In genomic region chr12:53452159-53453077, GRCh38 we compare ENCODE assay signal across 8 cellular contexts. TPM values are rescaled to one million over a fixed set of nuclear protein-coding genes. Genes with fewer than 3 reads are reported as not detected.
DNase-seq lines count a peak whose midpoint lies in the region; ATAC-seq, FAIRE-seq and TF ChIP-seq lines count a peak whose summit lies in the region.

No MANE protein-coding gene starts in this region.

- TF ChIP-seq POLR2A in GM12892 (IDR thresholded peaks at IDR 0.05; ENCODE audit: low read depth, low read length) (peak; percentile 65), Peyer's patch (IDR thresholded peaks at IDR 0.05) (peak in 1 of 2 donors; percentile 5)

- peak overlapping the region; percentile 88 for H3K4me3 Mint-ChIP-seq in natural killer cell
- peak overlapping the region; percentile 94 for H3K4me3 Mint-ChIP-seq in stimulated activated memory B cell treated with anti-CD40 and anti-IgM and Interleukin-4, amounts not matched to agents 10 μg/mL and 1 μg/mL and 100 μg/mL, for 72 hours

- H3K36me3 Mint-ChIP-seq in natural killer cell: peaks cover 25% of the 10 kb centered on the region
- peaks cover 52% of the 10 kb centered on the region for H3K36me3 Mint-ChIP-seq in stimulated activated memory B cell treated with anti-CD40 and anti-IgM and Interleukin-4, amounts not matched to agents 10 μg/mL and 1 μg/mL and 100 μg/mL, for 72 hours

- no peaks in the 10 kb centered on the region for H3K27me3 Mint-ChIP-seq in natural killer cell (ENCODE audit: low read depth in 2 of 2)
- no peaks in the 10 kb centered on the region for H3K27me3 Mint-ChIP-seq in stimulated activated memory B cell treated with anti-CD40 and anti-IgM and Interleukin-4, amounts not matched to agents 10 μg/mL and 1 μg/mL and 100 μg/mL, for 72 hours

- H3K9me3 ChIP-seq in Peyer's patch: no peaks in the 10 kb centered on the region

- H3K9me3 Mint-ChIP-seq in natural killer cell: no peaks in the 10 kb centered on the region
- H3K9me3 Mint-ChIP-seq in stimulated activated memory B cell treated with anti-CD40 and anti-IgM and Interleukin-4, amounts not matched to agents 10 μg/mL and 1 μg/mL and 100 μg/mL, for 72 hours: no peaks in the 10 kb centered on the region

- TF ChIP-seq CTCF in Peyer's patch (IDR thresholded peaks at IDR 0.05): peak in 4 of 6 experiments; percentile 8 to 51 (median 22)
- peak; percentile 54 for TF ChIP-seq CTCF in natural killer cell (IDR thresholded peaks at IDR 0.05)

- H3K4me1 Mint-ChIP-seq in natural killer cell: peaks cover 34 to 39% of the 10 kb centered on the region in 2 donors
- H3K4me1 Mint-ChIP-seq in stimulated activated memory B cell treated with anti-CD40 and anti-IgM and Interleukin-4, amounts not matched to agents 10 μg/mL and 1 μg/mL and 100 μg/mL, for 72 hours: peaks cover 29% of the 10 kb centered on the region

- H3K4me3 ChIP-seq in Peyer's patch: peak overlapping the region; percentile 69 to 82 (median 76)

- H3K27me3 ChIP-seq in Peyer's patch: no peaks in the 10 kb centered on the region

- no peak for FAIRE-seq in GM12892 (lab: Jason Lieb, UNC)

- intact Hi-C loops in natural killer cell (cut with micrococcal nuclease): loop anchor here (2.0 kb wide), 1 partner anchor 56 kb away; no protein-coding TSS in a partner anchor

- peak; percentile 43 to 69 (median 51) for ATAC-seq in natural killer cell
- ATAC-seq in stimulated activated memory B cell treated with anti-CD40 and anti-IgM and Interleukin-4, amounts not matched to agents 10 μg/mL and 1 μg/mL and 100 μg/mL, for 72 hours: peak; percentile 66
- no peak for ATAC-seq in GM18870 (IDR thresholded peaks at IDR 0.05; ENCODE audit: unreplicated experiment)

- DNase-seq in GM12892 (ENCODE audit: insufficient read length): peak; percentile 61
- peak; percentile 57 for DNase-seq in HuH-7 (ENCODE audit: low spot score)
- peak; percentile 78 to 90 (median 89) for DNase-seq in Peyer's patch
- peak; percentile 64 for DNase-seq in activated T-helper 9 cell treated with anti-CD3 and anti-CD28 coated beads, Interleukin-2, amount 50 U/mL, for 16 hours (ENCODE audit: low read depth)
- peak; percentile 82 for DNase-seq in fibroblast of peridontal ligament (ENCODE audit: extremely low read depth)
- peak; percentile 84 for DNase-seq in natural killer cell

- H3K36me3 ChIP-seq in Peyer's patch: peaks cover 0 to 41% (median 0%) of the 10 kb centered on the region in 3 donors

- H3K27ac ChIP-seq in Peyer's patch: peak overlapping the region; percentile 85 to 97 (median 96)

- H3K27ac Mint-ChIP-seq in natural killer cell: peak overlapping the region; percentile 81 to 86
- H3K27ac Mint-ChIP-seq in stimulated activated memory B cell treated with anti-CD40 and anti-IgM and Interleukin-4, amounts not matched to agents 10 μg/mL and 1 μg/mL and 100 μg/mL, for 72 hours: peak overlapping the region; percentile 97

- peaks cover 0 to 20% (median 5%) of the 10 kb centered on the region in 4 donors for H3K4me1 ChIP-seq in Peyer's patch

RNA-seq across cellular contexts. Expression of gene PCBP2, which starts 0.5 kb away (rescaled TPM):
- 590 TPM for polyA plus RNA-seq in GM12892 (2012; ENCODE audit: missing spikeins)
- total RNA-seq in Peyer's patch (100 to 1,000 TPM; 384 to 549 (median 500) TPM), natural killer cell (1,000 to 10,000 TPM in 1 of 3 donors, 100 to 1,000 TPM in 2; 910 to 1,083 (median 943) TPM)

RNA-seq across cellular contexts. Expression of gene PRR13, which starts 10.9 kb away (rescaled TPM):
- 227 TPM for polyA plus RNA-seq in GM12892 (2012; ENCODE audit: missing spikeins)
- total RNA-seq in Peyer's patch: 100 to 1,000 TPM; 160 to 541 (median 423) TPM
- total RNA-seq in natural killer cell: 100 to 1,000 TPM; 214 to 233 (median 231) TPM

RNA-seq across cellular contexts. Expression of gene AMHR2, which starts 28.8 kb away (rescaled TPM):
- not detected for polyA plus RNA-seq in GM12892 (2012; ENCODE audit: missing spikeins)
- total RNA-seq in Peyer's patch (under 1 TPM in 1 of 4 donors, not detected in 3; 0.40 TPM), natural killer cell (not detected)

RNA-seq across cellular contexts. Expression of gene MAP3K12, which starts 46.8 kb away (rescaled TPM):
- polyA plus RNA-seq in GM12892 (2012; ENCODE audit: missing spikeins): 14.1 TPM
- 10 to 100 TPM in 3 of 4 donors, 1 to 10 TPM in 1; 6.5 to 44.6 (median 11.6) TPM for total RNA-seq in Peyer's patch
- total RNA-seq in natural killer cell: 10 to 100 TPM; 15.3 to 21.8 (median 21.8) TPM

RNA-seq across cellular contexts. Expression of gene TARBP2, which starts 48.7 kb away (rescaled TPM):
- 30.4 TPM for polyA plus RNA-seq in GM12892 (2012; ENCODE audit: missing spikeins)
- 10 to 100 TPM; 25.7 to 30.3 (median 27.2) TPM for total RNA-seq in Peyer's patch
- 10 to 100 TPM; 23.8 to 35.1 (median 33.7) TPM for total RNA-seq in natural killer cell
